ENCODE assay signal across 25 cellular contexts in genomic region chr3:72372161-72372560, GRCh38.
"Had no signal": no experiment of that assay in that cellular context is flagged by ENCODE, and none has a peak within 500 bp of the region (broad histone marks: within the 10 kb centered on the region; RNA-seq: fewer than 3 reads in every experiment).

No MANE protein-coding gene starts in this region.

- H3K4me3 ChIP-seq: esophagus squamous epithelium, heart right ventricle, left lung, lower lobe of right lung, right atrium auricular region, testis, transverse colon had no signal

- H3K36me3 Mint-ChIP-seq: natural killer cell had no signal

- ATAC-seq: activated CD4-positive, CD25-positive, alpha-beta regulatory T cell treated with anti-CD3 and anti-CD28 coated beads, Interleukin-2, amount 50 U/mL, for 24 hours; left lung; natural killer cell had no signal

- H3K27ac Mint-ChIP-seq: activated CD4-positive, alpha-beta memory T cell treated with anti-CD3 and anti-CD28 coated beads, Interleukin-2, amount 10 ng/mL, durations not matched to agents 7 days and 5 days; activated CD4-positive, alpha-beta T cell treated with anti-CD3 and anti-CD28 coated beads, Interleukin-2, amount 10 ng/mL, durations not matched to agents 24 days and 14 days; activated T-cell treated with anti-CD3 and anti-CD28 coated beads, Interleukin-2, amount 50 U/mL, for 24 hours; natural killer cell had no signal

- H3K4me1 ChIP-seq: lower lobe of right lung, right atrium auricular region, testis, transverse colon had no signal

- H3K9me3 ChIP-seq: esophagus squamous epithelium, heart right ventricle, left lung, lower lobe of right lung, right atrium auricular region, testis, transverse colon had no signal

- H3K4me3 Mint-ChIP-seq: activated CD4-positive, alpha-beta memory T cell treated with anti-CD3 and anti-CD28 coated beads, Interleukin-2, amount 10 ng/mL, durations not matched to agents 7 days and 5 days; activated CD4-positive, alpha-beta T cell treated with anti-CD3 and anti-CD28 coated beads, Interleukin-2, amount 10 ng/mL, durations not matched to agents 24 days and 14 days; activated T-cell treated with anti-CD3 and anti-CD28 coated beads, Interleukin-2, amount 50 U/mL, for 24 hours; natural killer cell had no signal

- H3K27me3 ChIP-seq: esophagus squamous epithelium, heart right ventricle, left lung, right atrium auricular region, testis, transverse colon had no signal

- H3K9me3 Mint-ChIP-seq: activated CD4-positive, alpha-beta memory T cell treated with anti-CD3 and anti-CD28 coated beads, Interleukin-2, amount 10 ng/mL, durations not matched to agents 7 days and 5 days; natural killer cell had no signal

- H3K27me3 Mint-ChIP-seq: activated CD4-positive, alpha-beta memory T cell treated with anti-CD3 and anti-CD28 coated beads, Interleukin-2, amount 10 ng/mL, durations not matched to agents 7 days and 5 days; activated CD4-positive, alpha-beta T cell treated with anti-CD3 and anti-CD28 coated beads, Interleukin-2, amount 10 ng/mL, durations not matched to agents 24 days and 14 days; activated T-cell treated with anti-CD3 and anti-CD28 coated beads, Interleukin-2, amount 50 U/mL, for 24 hours had no signal

- H3K27ac ChIP-seq: esophagus squamous epithelium, heart right ventricle, left lung, lower lobe of right lung, right atrium auricular region, testis, transverse colon, VCaP had no signal

- DNase-seq: activated CD4-positive, alpha-beta memory T cell treated with anti-CD3 and anti-CD28 coated beads, Interleukin-2, amount 10 ng/mL, durations not matched to agents 7 days and 5 days; activated CD4-positive, alpha-beta T cell treated with anti-CD3 and anti-CD28 coated beads, Interleukin-2, amount 10 ng/mL, durations not matched to agents 24 days and 14 days; activated CD8-positive, alpha-beta memory T cell treated with anti-CD3 and anti-CD28 coated beads, Interleukin-2, amount 50 U/mL, for 48 hours; activated gamma-delta T cell treated with Interleukin-2 at 50 U/mL for 16 hours; activated naive CD4-positive, alpha-beta T cell treated with anti-CD3 and anti-CD28 coated beads, Interleukin-2, amount 50 U/mL, for 16 hours; activated T-cell treated with anti-CD3 and anti-CD28 coated beads, Interleukin-2, amount 50 U/mL, for 24 hours; amniotic stem cell; caudate nucleus; cortex of kidney; esophagus squamous epithelium; foreskin melanocyte; heart right ventricle; left lung; lower lobe of right lung; mesenchymal stem cell; natural killer cell; stimulated activated CD4-positive, alpha-beta T cell treated with anti-CD3 and anti-CD28 coated beads, Interleukin-15, amount 100 ng/mL, for 24 hours; stimulated activated CD4-positive, alpha-beta T cell treated with anti-CD3 and anti-CD28 coated beads, Interleukin-2, amount 100 ng/mL, for 24 hours; stimulated activated naive CD4-positive, alpha-beta T cell; T-helper 9 cell; testis; transverse colon had no signal
